ENCODE assay signal across 8 cellular contexts in the genomic region with DNA sequence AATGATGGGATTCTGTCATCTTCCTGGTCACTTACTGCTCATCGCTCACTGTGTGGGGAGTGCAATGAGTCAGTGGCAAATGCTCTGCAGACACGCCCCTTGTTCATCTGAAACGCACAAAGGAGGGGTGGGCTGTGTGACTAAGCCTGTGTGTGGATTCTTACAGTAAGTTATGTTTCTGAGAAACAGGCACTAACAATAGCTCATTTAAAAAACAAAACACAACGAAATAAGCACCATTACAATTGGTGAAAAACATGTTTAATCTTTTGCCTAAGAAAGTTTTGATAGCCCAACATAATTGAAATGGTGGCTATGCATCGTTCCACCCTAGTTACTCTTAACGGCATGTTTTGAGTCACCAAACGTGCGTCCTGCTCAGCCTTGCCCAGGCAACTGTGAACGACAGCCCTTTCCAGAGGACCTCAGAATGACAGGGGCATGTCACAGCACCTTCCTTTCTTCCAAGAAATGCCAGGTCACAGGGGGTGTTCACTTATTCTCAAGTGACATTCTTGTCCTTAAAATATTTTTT.
DNase-seq lines count a peak whose midpoint lies in the region; ATAC-seq, FAIRE-seq and TF ChIP-seq lines count a peak whose summit lies in the region.

No MANE protein-coding gene starts in this region.

- DNase-seq in AG08395 (ENCODE audit: low spot score) (peak; percentile 95), GM19239 (ENCODE audit: insufficient read length, low spot score) (peak; percentile 36), T follicular helper cell (ENCODE audit: low read depth) (peak; percentile 3), astrocyte (ENCODE audit: low read depth) (peak; percentile 97), kidney glomerular epithelial cell (lab: John Stamatoyannopoulos, UW) (peak; percentile 91), NCI-H2081 treated with DMSO at 0.1 percent for 48 hours (lab: John Stamatoyannopoulos, UW) (no peak)
- peak; percentile 41 for DNase-seq in stimulated activated CD8-positive, alpha-beta memory T cell treated with anti-CD3 and anti-CD28 coated beads, Interleukin-12 subunit alpha, Interleukin-12 subunit beta, amount 100 ng/mL, for 4 hours (ENCODE audit: low read depth)

- peak overlapping the region; percentile 79 for H3K4me2 ChIP-seq in astrocyte (ENCODE audit: low read length)

- no peaks in the 10 kb centered on the region for H3K27me3 ChIP-seq in astrocyte (ENCODE audit: insufficient read depth, low read length)

- peaks cover 30% of the 10 kb centered on the region for H3K4me1 Mint-ChIP-seq in astrocyte (ENCODE audit: low read depth, unreplicated experiment)

- peak overlapping the region; percentile 43 for H3K4me3 ChIP-seq in astrocyte (ENCODE audit: insufficient read depth, low read depth, low read length)

- no peaks in the 10 kb centered on the region for H3K36me3 Mint-ChIP-seq in astrocyte (ENCODE audit: low read depth, unreplicated experiment)

- peak overlapping the region; percentile 99 for H3K27ac Mint-ChIP-seq in astrocyte (ENCODE audit: unreplicated experiment)

- H3K79me2 ChIP-seq in astrocyte (ENCODE audit: insufficient read depth, low read length), result no peaks in the 10 kb centered on the region

- H3K9me3 ChIP-seq in astrocyte (ENCODE audit: insufficient read depth, low read depth, low read length), result no peaks in the 10 kb centered on the region

- peak overlapping the region; percentile 37 for H2AFZ ChIP-seq in astrocyte (ENCODE audit: low read depth, low read length)

- H3K4me3 Mint-ChIP-seq in astrocyte (ENCODE audit: unreplicated experiment), result peak overlapping the region; percentile 52

- FAIRE-seq in GM19239 (lab: Jason Lieb, UNC) (peak; percentile 31), astrocyte (lab: Jason Lieb, UNC) (peak; percentile 89)

- no peaks in the 10 kb centered on the region for H3K9me3 Mint-ChIP-seq in astrocyte (ENCODE audit: unreplicated experiment)

- H3K36me3 ChIP-seq in astrocyte (ENCODE audit: insufficient read depth, low read length), result no peaks in the 10 kb centered on the region

- ATAC-seq in HG03280 (IDR thresholded peaks at IDR 0.05; ENCODE audit: unreplicated experiment), result peak; percentile 87

- no peak for TF ChIP-seq CTCF in astrocyte (IDR thresholded peaks at IDR 0.05; ENCODE audit: insufficient read depth, low read depth, low read length)

- no peaks in the 10 kb centered on the region for H4K20me1 ChIP-seq in astrocyte (ENCODE audit: insufficient read depth, low read length)

- peaks cover 22% of the 10 kb centered on the region for H3K4me1 ChIP-seq in astrocyte (ENCODE audit: insufficient read depth, low read length)

- H3K27me3 Mint-ChIP-seq in astrocyte (ENCODE audit: low read depth, unreplicated experiment), result no peaks in the 10 kb centered on the region

- H3K27ac ChIP-seq in astrocyte (ENCODE audit: low read depth, low read length), result peak overlapping the region; percentile 95

- peak overlapping the region; percentile 80 for H3K9ac ChIP-seq in astrocyte (ENCODE audit: low read length)
